Comparison of ENCODE assay signal across 2 cellular contexts in the genomic region with DNA sequence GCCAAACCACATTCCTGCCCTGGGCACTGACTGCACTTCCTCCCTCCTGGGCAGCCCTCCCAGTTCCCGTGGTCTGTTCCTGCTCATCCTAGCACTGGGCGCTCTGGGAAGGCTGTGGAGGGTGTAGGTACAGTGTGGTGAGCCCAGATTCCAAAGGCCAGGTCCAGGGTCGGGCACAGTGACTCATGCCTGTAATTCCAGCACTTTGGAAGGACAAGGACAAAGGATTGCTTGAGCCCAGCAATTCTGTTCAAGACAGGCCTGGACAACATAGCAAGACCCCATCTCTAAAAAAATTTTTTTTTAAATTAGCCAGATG.
TF ChIP-seq lines count a peak whose summit lies in the region.

No MANE protein-coding gene starts in this region.

TF ChIP-seq in IMR-90, 13 proteins besides CTCF, POLR2A, EP300 and RAD21:
- TF ChIP-seq MAZ (IDR thresholded peaks at IDR 0.05; ENCODE audit: borderline replicate concordance, low read depth, low read length) (no peak), MAFK (IDR thresholded peaks at IDR 0.05; ENCODE audit: low read depth, low read length) (no peak), NFE2L2 (IDR thresholded peaks at IDR 0.05; ENCODE audit: low read depth, low read length) (no peak), BHLHE40 (IDR thresholded peaks at IDR 0.05; ENCODE audit: low read depth, low read length) (no peak), RCOR1 (IDR thresholded peaks at IDR 0.05; ENCODE audit: insufficient replicate concordance, low read length) (no peak), SMC3 (IDR thresholded peaks at IDR 0.05; ENCODE audit: low read depth, low read length) (no peak), CEBPB (IDR thresholded peaks at IDR 0.05; ENCODE audit: low read depth, low read length) (no peak), ELK1 (IDR thresholded peaks at IDR 0.05; ENCODE audit: borderline replicate concordance, low read depth, low read length) (no peak), CHD1 (IDR thresholded peaks at IDR 0.05; ENCODE audit: low read depth, low read length) (no peak), RFX5 (IDR thresholded peaks at IDR 0.05; ENCODE audit: low read depth, low read length) (no peak)

TF ChIP-seq in K562, 482 proteins besides CTCF, POLR2A, EP300 and RAD21:
- TF ChIP-seq XRCC4 (IDR thresholded peaks at IDR 0.05; ENCODE audit: extremely low read depth, insufficient read depth, insufficient read length) (no peak), ZNF121 (CRISPR knock-in tag; conservative IDR thresholded peaks at IDR 0.05) (peak; percentile 93)
TF ChIP-seq in K562: peak in this region for 1.
